In the genomic region with DNA sequence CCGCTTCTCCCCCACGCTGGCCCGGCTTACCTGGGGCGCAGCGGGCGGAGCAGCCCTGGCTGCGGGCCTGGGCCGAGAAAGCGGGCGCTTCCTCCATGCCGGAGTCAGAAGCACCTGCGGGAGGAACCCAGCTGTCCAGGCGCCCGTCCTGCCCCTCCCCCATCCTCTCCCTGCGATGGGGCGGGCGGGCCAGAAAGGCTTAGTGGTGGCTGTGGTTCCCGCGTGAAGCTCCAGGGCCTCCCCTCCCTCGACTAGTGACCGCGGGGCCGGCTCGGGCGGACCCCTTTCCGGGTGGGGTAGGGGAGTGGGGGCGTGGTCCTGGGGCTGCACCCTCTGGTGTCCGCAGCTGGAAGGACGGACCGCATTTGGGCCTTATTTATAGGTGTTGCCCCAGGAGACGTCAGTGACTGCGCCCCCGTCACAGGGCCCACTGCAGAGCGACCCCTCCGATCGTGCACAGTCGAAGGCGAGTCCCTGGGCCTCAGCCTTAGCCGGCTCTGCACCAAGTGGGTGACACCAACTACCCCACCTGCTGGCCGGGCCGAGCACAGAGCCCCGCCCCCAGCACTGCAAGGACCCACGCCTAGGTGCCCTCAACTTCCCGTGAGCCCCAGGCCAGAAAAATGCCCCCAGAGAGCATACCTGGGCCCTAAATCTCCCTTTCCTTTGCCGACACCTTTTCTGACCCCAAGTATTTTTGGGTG, we compare ENCODE assay signal across 7 cellular contexts.
A peak's percentile ranks its signal among the peaks of the same experiment; 100 is the strongest.
DNase-seq lines count a peak whose midpoint lies in the region; ATAC-seq and TF ChIP-seq lines count a peak whose summit lies in the region.
"Not testable (repeated sequence)": the region's sequence is repeated elsewhere in the genome, so short reads cannot be mapped to it uniquely, and the experiment has no call there.

No MANE protein-coding gene starts in this region.

- intact Hi-C loops in natural killer cell (cut with micrococcal nuclease): not testable (repeated sequence)

- peak overlapping the region; percentile 83 for H3K4me2 ChIP-seq in OCI-LY1 (ENCODE audit: low read length)

- H2AFZ ChIP-seq in OCI-LY1 (ENCODE audit: low read length): not testable (repeated sequence)

- H3K9me3 Mint-ChIP-seq in natural killer cell; stimulated activated naive CD8-positive, alpha-beta T cell treated with anti-CD3 and anti-CD28 coated beads, Interleukin-15, amount 100 ng/mL, for 72 hours: not testable (repeated sequence)

- not testable (repeated sequence) for H3F3A ChIP-seq in OCI-LY1 (ENCODE audit: insufficient read depth, low read length)

- not testable (repeated sequence) for H3K4me3 Mint-ChIP-seq in natural killer cell; stimulated activated naive CD8-positive, alpha-beta T cell treated with anti-CD3 and anti-CD28 coated beads, Interleukin-15, amount 100 ng/mL, for 72 hours

- H3K36me3 ChIP-seq in H7 (replicated peaks; ENCODE audit: control insufficient read depth, insufficient read depth, low read length); OCI-LY1 (ENCODE audit: insufficient read depth, low read length): not testable (repeated sequence)

- not testable (repeated sequence) for H3K27ac Mint-ChIP-seq in natural killer cell; stimulated activated naive CD8-positive, alpha-beta T cell treated with anti-CD3 and anti-CD28 coated beads, Interleukin-15, amount 100 ng/mL, for 72 hours

- not testable (repeated sequence) for H3K27me3 ChIP-seq in H7 (ENCODE audit: control insufficient read depth, insufficient read depth, low read length); OCI-LY1 (ENCODE audit: insufficient read depth, low read length)

- not testable (repeated sequence) for H4K20me1 ChIP-seq in OCI-LY1 (ENCODE audit: insufficient read depth, low read length)

- ATAC-seq in natural killer cell: peak in 2 of 3 donors; percentile 34
- ATAC-seq in stimulated activated naive CD8-positive, alpha-beta T cell treated with anti-CD3 and anti-CD28 coated beads, Interleukin-15, amount 100 ng/mL, for 72 hours: peak; percentile 27

- not testable (repeated sequence) for H3K79me2 ChIP-seq in OCI-LY1 (ENCODE audit: insufficient read depth, low read length)

- not testable (repeated sequence) for H3K9ac ChIP-seq in OCI-LY1 (ENCODE audit: low read length)

- H3K4me1 Mint-ChIP-seq in natural killer cell; stimulated activated naive CD8-positive, alpha-beta T cell treated with anti-CD3 and anti-CD28 coated beads, Interleukin-15, amount 100 ng/mL, for 72 hours: not testable (repeated sequence)

- not testable (repeated sequence) for H3K9me2 ChIP-seq in OCI-LY1 (ENCODE audit: low read depth, low read length)

- H3K9me3 ChIP-seq in OCI-LY1 (ENCODE audit: low read length): not testable (repeated sequence)

- H3K4me3 ChIP-seq in H7 (ENCODE audit: insufficient read depth, low read depth, low read length): not testable (repeated sequence)
- H3K4me3 ChIP-seq in OCI-LY1 (ENCODE audit: low read depth, low read length, poor library complexity, severe bottlenecking): peak overlapping the region; percentile 76

- peaks cover 15% of the 10 kb centered on the region for H3K4me1 ChIP-seq in OCI-LY1 (ENCODE audit: insufficient read depth, low read length, severe bottlenecking)

- peak; percentile 49 for DNase-seq in H7
- DNase-seq in activated CD4-positive, alpha-beta T cell treated with anti-CD3 and anti-CD28 coated beads for 48 hours: peak; percentile 13
- peak; percentile 21 for DNase-seq in iPS-NIHi11 (ENCODE audit: low spot score)
- DNase-seq in natural killer cell; stimulated activated naive CD8-positive, alpha-beta T cell treated with anti-CD3 and anti-CD28 coated beads, Interleukin-15, amount 100 ng/mL, for 72 hours: not testable (repeated sequence)

- not testable (repeated sequence) for H3K27ac ChIP-seq in C4-2B; OCI-LY1 (ENCODE audit: low read depth, low read length, poor library complexity, severe bottlenecking)

- not testable (repeated sequence) for H3K27me3 Mint-ChIP-seq in natural killer cell (ENCODE audit: low read depth in 2 of 2); stimulated activated naive CD8-positive, alpha-beta T cell treated with anti-CD3 and anti-CD28 coated beads, Interleukin-15, amount 100 ng/mL, for 72 hours

- H3K36me3 Mint-ChIP-seq in natural killer cell: not testable (repeated sequence)

- 0 out of 2 replicates have a peak, but pooled peaks have one; percentile 5 for TF ChIP-seq CTCF in C4-2B (conservative IDR thresholded peaks at IDR 0.05)
- peak; percentile 11; the same call in 1 of the 2 replicates for TF ChIP-seq CTCF in OCI-LY1 (IDR thresholded peaks at IDR 0.05; ENCODE audit: low read length)
- not testable (repeated sequence) for TF ChIP-seq CTCF in natural killer cell (IDR thresholded peaks at IDR 0.05)
